11 cellular contexts compared by ENCODE assay signal in genomic region chr6:4973972-4974885, GRCh38. TPM values are rescaled to one million over a fixed set of nuclear protein-coding genes. Genes with fewer than 3 reads are reported as not detected.
A peak's percentile ranks its signal among the peaks of the same experiment; 100 is the strongest.
DNase-seq lines count a peak whose midpoint lies in the region; ATAC-seq and TF ChIP-seq lines count a peak whose summit lies in the region.
"Had no signal": no experiment of that assay in that cellular context is flagged by ENCODE, and none has a peak within 500 bp of the region (broad histone marks: within the 10 kb centered on the region; RNA-seq: fewer than 3 reads in every experiment).

No MANE protein-coding gene starts in this region.

- no peaks in the 10 kb centered on the region for H3K36me3 ChIP-seq in thyroid gland

- intact Hi-C loops in thyroid gland (cut with DNase I) = no loop called here

- POLR2A ChIA-PET in WTC11 (lab: Charles Lee) = interaction anchor here (0.8 to 1.2 kb wide), 3 partner anchors 9 to 470 kb away, joined by 3 to 4 read pairs (median 4); partner anchors contain the start of gene RPP40

- DNase-seq in NCI-H1092 (lab: John Stamatoyannopoulos, UW) (peak; percentile 60), WTC11 (ENCODE audit: low spot score) (peak; percentile 74), iPS-NIHi7 (ENCODE audit: extremely low spot score) (peak; percentile 81), thyroid gland (peak; percentile 13 to 26), NCI-H526 treated with DMSO at 0.1 percent for 48 hours (lab: John Stamatoyannopoulos, UW) (no peak), COLO829 (ENCODE audit: low spot score) (no peak)
- DNase-seq in activated naive CD8-positive, alpha-beta T cell treated with anti-CD3 and anti-CD28 coated beads, Interleukin-2, amount 50 U/mL, for 24 hours = no peak
- DNase-seq: activated CD4-positive, alpha-beta T cell treated with anti-CD3 and anti-CD28 coated beads for 48 hours; effector memory CD8-positive, alpha-beta T cell had no signal

- no peak overlapping the region for H3K27ac ChIP-seq in thyroid gland

- H3K4me1 ChIP-seq in thyroid gland = no peaks in the 10 kb centered on the region

- ATAC-seq in WTC11 (peak; percentile 98), GM18861 (IDR thresholded peaks at IDR 0.05; ENCODE audit: unreplicated experiment) (no peak)
- ATAC-seq in activated naive CD8-positive, alpha-beta T cell treated with anti-CD3 and anti-CD28 coated beads, Interleukin-2, amount 50 U/mL, for 24 hours = no peak
- ATAC-seq: effector memory CD8-positive, alpha-beta T cell had no signal

- peak overlapping the region; percentile 82 for H3K27ac Mint-ChIP-seq in WTC11
- no peak overlapping the region for H3K27ac Mint-ChIP-seq in activated naive CD8-positive, alpha-beta T cell treated with anti-CD3 and anti-CD28 coated beads, Interleukin-2, amount 50 U/mL, for 24 hours
- H3K27ac Mint-ChIP-seq: effector memory CD8-positive, alpha-beta T cell; IgD-negative memory B cell had no signal

- peaks cover 23% of the 10 kb centered on the region for H3K4me1 Mint-ChIP-seq in WTC11
- no peaks in the 10 kb centered on the region for H3K4me1 Mint-ChIP-seq in activated naive CD8-positive, alpha-beta T cell treated with anti-CD3 and anti-CD28 coated beads, Interleukin-2, amount 50 U/mL, for 24 hours

- H3K4me3 Mint-ChIP-seq in WTC11 = no peak overlapping the region; the same call in 1 of the 2 replicates
- no peak overlapping the region for H3K4me3 Mint-ChIP-seq in activated naive CD8-positive, alpha-beta T cell treated with anti-CD3 and anti-CD28 coated beads, Interleukin-2, amount 50 U/mL, for 24 hours
- H3K4me3 Mint-ChIP-seq: effector memory CD8-positive, alpha-beta T cell; IgD-negative memory B cell had no signal

- no peak overlapping the region for H3K4me3 ChIP-seq in thyroid gland (replicated peaks in 1 of 3)

- 25 to 33% methylated on average over 9 to 13 of the region's 14 CpGs for WGBS in thyroid gland, 2 donors

- no peaks in the 10 kb centered on the region; the same call in 1 of the 2 replicates for H3K27me3 Mint-ChIP-seq in WTC11 (ENCODE audit: low read depth)
- peaks cover 11% of the 10 kb centered on the region for H3K27me3 Mint-ChIP-seq in activated naive CD8-positive, alpha-beta T cell treated with anti-CD3 and anti-CD28 coated beads, Interleukin-2, amount 50 U/mL, for 24 hours

- H3K9me3 Mint-ChIP-seq in WTC11 = peaks cover 14% of the 10 kb centered on the region
- peaks cover 3% of the 10 kb centered on the region for H3K9me3 Mint-ChIP-seq in activated naive CD8-positive, alpha-beta T cell treated with anti-CD3 and anti-CD28 coated beads, Interleukin-2, amount 50 U/mL, for 24 hours

- no peaks in the 10 kb centered on the region for H3K9me3 ChIP-seq in thyroid gland

- no peaks in the 10 kb centered on the region for H3K27me3 ChIP-seq in thyroid gland

- CTCF ChIA-PET in WTC11 (lab: Charles Lee) = interaction anchor here (1.2 to 1.6 kb wide), 3 partner anchors 17 to 56 kb away, joined by 8 to 15 read pairs (median 12); partner anchors contain the start of gene RPP40

- TF ChIP-seq CTCF in WTC11 (IDR thresholded peaks at IDR 0.05) (no peak), thyroid gland (IDR thresholded peaks at IDR 0.05) (no peak)

- H3K36me3 Mint-ChIP-seq in WTC11 = peaks cover 8% of the 10 kb centered on the region; the same call in 1 of the 2 replicates
- no peaks in the 10 kb centered on the region for H3K36me3 Mint-ChIP-seq in activated naive CD8-positive, alpha-beta T cell treated with anti-CD3 and anti-CD28 coated beads, Interleukin-2, amount 50 U/mL, for 24 hours (ENCODE audit: low read depth)

- TF ChIP-seq POLR2A in thyroid gland (IDR thresholded peaks at IDR 0.05) = no peak

TF ChIP-seq in WTC11, 78 proteins besides CTCF, POLR2A, EP300 and RAD21:
- no peak for TF ChIP-seq SOX15 (CRISPR knock-in tag; IDR thresholded peaks at IDR 0.05)
- TF ChIP-seq MAX (CRISPR knock-in tag; IDR thresholded peaks at IDR 0.05) = 0 out of 2 replicates have a peak, but pooled peaks have one; percentile 17
- 0 out of 2 replicates have a peak, but pooled peaks have one; percentile 19 for TF ChIP-seq ETV6 (CRISPR knock-in tag; IDR thresholded peaks at IDR 0.05)

RNA-seq across cellular contexts. Expression of gene RPP40, which starts 29.6 kb away (rescaled TPM):
- total RNA-seq in WTC11 (2021) = 10.1 to 12.2 TPM (median 10.9 TPM) in 3 replicates
- 10 to 100 TPM in 1 of 4 donors, 1 to 10 TPM in 3; 5.0 to 14.2 (median 8.5) TPM for total RNA-seq in thyroid gland

Comparison
In these comparisons a context has a peak if more than half of its experiments do, and no peak if none do; other contexts are left out.
1. DNase-seq: peak in NCI-H1092 (single experiment), WTC11 (single experiment), iPS-NIHi7 (single experiment) and thyroid gland (2 of 2); none in NCI-H526 treated with DMSO at 0.1 percent for 48 hours (single experiment), COLO829 (single experiment) and activated naive CD8-positive, alpha-beta T cell treated with anti-CD3 and anti-CD28 coated beads, Interleukin-2, amount 50 U/mL, for 24 hours (single experiment).